In genomic region chr12:133181238-133181959, GRCh38 we compare ENCODE assay signal across 1 cellular context.
A peak's percentile ranks its signal among the peaks of the same experiment; 100 is the strongest.
TF ChIP-seq lines count a peak whose summit lies in the region.

Gene ZNF268, plus strand, starts transcription at chr12:133181495. Its CDS starts 503 bp downstream, at chr12:133181998.

TF ChIP-seq in HCT116, 20 proteins besides CTCF, POLR2A, EP300 and RAD21 (continued from another document):
- TF ChIP-seq, protein P1, sequence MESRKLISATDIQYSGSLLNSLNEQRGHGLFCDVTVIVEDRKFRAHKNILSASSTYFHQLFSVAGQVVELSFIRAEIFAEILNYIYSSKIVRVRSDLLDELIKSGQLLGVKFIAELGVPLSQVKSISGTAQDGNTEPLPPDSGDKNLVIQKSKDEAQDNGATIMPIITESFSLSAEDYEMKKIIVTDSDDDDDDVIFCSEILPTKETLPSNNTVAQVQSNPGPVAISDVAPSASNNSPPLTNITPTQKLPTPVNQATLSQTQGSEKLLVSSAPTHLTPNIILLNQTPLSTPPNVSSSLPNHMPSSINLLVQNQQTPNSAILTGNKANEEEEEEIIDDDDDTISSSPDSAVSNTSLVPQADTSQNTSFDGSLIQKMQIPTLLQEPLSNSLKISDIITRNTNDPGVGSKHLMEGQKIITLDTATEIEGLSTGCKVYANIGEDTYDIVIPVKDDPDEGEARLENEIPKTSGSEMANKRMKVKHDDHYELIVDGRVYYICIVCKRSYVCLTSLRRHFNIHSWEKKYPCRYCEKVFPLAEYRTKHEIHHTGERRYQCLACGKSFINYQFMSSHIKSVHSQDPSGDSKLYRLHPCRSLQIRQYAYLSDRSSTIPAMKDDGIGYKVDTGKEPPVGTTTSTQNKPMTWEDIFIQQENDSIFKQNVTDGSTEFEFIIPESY (IDR thresholded peaks at IDR 0.05; ENCODE audit: extremely low read depth, insufficient replicate concordance, low read length) = peak; percentile 8
- peak; percentile 96 for TF ChIP-seq CBX3 (IDR thresholded peaks at IDR 0.05; ENCODE audit: low read depth)
- no peak; the same call in 1 of the 2 replicates for TF ChIP-seq CEBPB (IDR thresholded peaks at IDR 0.05; ENCODE audit: low read depth)
